16 cellular contexts compared by ENCODE assay signal in genomic region chr9:136557036-136557435, GRCh38. TPM values are rescaled to one million over a fixed set of nuclear protein-coding genes. Genes with fewer than 3 reads are reported as not detected.
DNase-seq lines count a peak whose midpoint lies in the region; ATAC-seq, FAIRE-seq and TF ChIP-seq lines count a peak whose summit lies in the region.
"Had no signal": no experiment of that assay in that cellular context is flagged by ENCODE, and none has a peak within 500 bp of the region (broad histone marks: within the 10 kb centered on the region; RNA-seq: fewer than 3 reads in every experiment).

No MANE protein-coding gene starts in this region.

- no TSS peak for BruUV-seq in PC-9 (replicated peaks; lab: Mats Ljungman, UMichigan)

- H3K14ac ChIP-seq in H1 (ENCODE audit: insufficient read length): no peak overlapping the region

- no peak overlapping the region for H2AFZ ChIP-seq in PC-9
- H2AFZ ChIP-seq in H1 (ENCODE audit: low read length): no peak overlapping the region

- FAIRE-seq in H1 (lab: Jason Lieb, UNC): no peak
- FAIRE-seq: K562 had no signal

- H3F3A ChIP-seq in PC-9 (ENCODE audit: insufficient read depth, low read depth): peaks cover 34% of the 10 kb centered on the region; the same call in 1 of the 2 replicates

- 83% methylated on average over 10 of the region's 10 CpGs; no CpG with 5 or more reads in 1 of the 2 experiments for WGBS in H1 (ENCODE audit: extremely low coverage in 1 of 2, insufficient coverage in 1 of 2, insufficient read length in 1 of 2, insufficient replicate concordance in 2 of 2, low coverage in 1 of 2, low lambda C conversion rate in 2 of 2, missing lambda C conversion rate in 1 of 2), 2 experiments

- DNase-seq in CD14-positive monocyte (ENCODE audit: low spot score): no peak
- no peak for DNase-seq in PC-9
- DNase-seq in H1 (ENCODE audit: low read depth in 1 of 2, low spot score in 2 of 2): no peak
- DNase-seq in NCI-H1694 treated with DMSO at 0.1 percent for 48 hours (lab: John Stamatoyannopoulos, UW): no peak
- DNase-seq in dedifferentiated amniotic fluid mesenchymal stem cell (ENCODE audit: extremely low spot score): no peak
- DNase-seq: ACHN, C1 segment of cervical spinal cord, GF-D8, NCI-H1105, Peyer's patch, SHP77 had no signal

- peaks cover 71% of the 10 kb centered on the region for H3K4me1 Mint-ChIP-seq in CD14-positive monocyte

- 0 out of 2 replicates have a peak overlapping the region, but pooled peaks have one; percentile 18 for H2BK20ac ChIP-seq in H1 (ENCODE audit: low read length)

- H3K9ac ChIP-seq in H1 (replicated peaks in 1 of 4; ENCODE audit: extremely low read depth in 1 of 4, low read depth in 3 of 4, low read length in 3 of 4) (no peak overlapping the region), subcutaneous abdominal adipose tissue (ENCODE audit: low read length in 5 of 5) (no peak overlapping the region)

- no peak for TF ChIP-seq RAD21 in H1 (IDR thresholded peaks at IDR 0.05 in 1 of 2, conservative IDR thresholded peaks at IDR 0.05 in 1 of 2; ENCODE audit: low read depth in 2 of 2, low read length in 2 of 2)

- H3K27me3 Mint-ChIP-seq in CD14-positive monocyte (ENCODE audit: low read depth in 3 of 3): peaks cover 1 to 2% (median 1%) of the 10 kb centered on the region in 3 donors

- no peak overlapping the region for H2BK5ac ChIP-seq in H1 (ENCODE audit: low read depth, low read length)

- H2BK12ac ChIP-seq in H1 (ENCODE audit: low read depth, low read length): no peak overlapping the region

- H4K5ac ChIP-seq in H1 (ENCODE audit: insufficient read length, low read depth, low read length): no peak overlapping the region

- H3K9me2 ChIP-seq in PC-9 (ENCODE audit: insufficient read depth): no peaks in the 10 kb centered on the region

- H3K56ac ChIP-seq in H1 (replicated peaks; ENCODE audit: insufficient read length, low read depth, low read length): no peak overlapping the region

- H3K18ac ChIP-seq in H1 (ENCODE audit: extremely low read depth, low read length): no peak overlapping the region; the same call in 1 of the 2 replicates

- H3K4me3 ChIP-seq in PC-9 (no peak overlapping the region), H1 (ENCODE audit: extremely low read depth in 1 of 4, insufficient read depth in 2 of 4, low read depth in 3 of 4, low read length in 4 of 4) (no peak overlapping the region), subcutaneous abdominal adipose tissue (ENCODE audit: low read depth in 1 of 5, low read length in 5 of 5) (no peak overlapping the region)
- H3K4me3 ChIP-seq: HAP-1, K562, Peyer's patch, SK-N-MC had no signal

- no peak overlapping the region for H3K4me3 Mint-ChIP-seq in CD14-positive monocyte

- H3K23me2 ChIP-seq in H1 (ENCODE audit: low read depth, low read length): no peaks in the 10 kb centered on the region

- H3K4ac ChIP-seq in H1 (replicated peaks; ENCODE audit: insufficient read length, low read depth, low read length): no peak overlapping the region

- TF ChIP-seq CTCF in CD14-positive monocyte (IDR thresholded peaks at IDR 0.05) (no peak), PC-9 (conservative IDR thresholded peaks at IDR 0.05) (no peak), H1 (IDR thresholded peaks at IDR 0.05; ENCODE audit: control extremely low read depth in 1 of 3, insufficient read depth in 1 of 3, low read depth in 1 of 3, low read length in 3 of 3) (no peak)

- no peak overlapping the region for H2BK15ac ChIP-seq in H1 (ENCODE audit: low read length)

- no peak overlapping the region for H3K23ac ChIP-seq in H1 (ENCODE audit: insufficient read length)

- no peak for ATAC-seq in HG02678 (IDR thresholded peaks at IDR 0.05; ENCODE audit: unreplicated experiment)

- H3K79me2 ChIP-seq in PC-9 (ENCODE audit: low read depth) (no peaks in the 10 kb centered on the region), H1 (ENCODE audit: control insufficient read depth in 1 of 2, insufficient read depth in 2 of 2, low read length in 2 of 2) (no peaks in the 10 kb centered on the region)

- H3K36me3 ChIP-seq in PC-9 (ENCODE audit: low read depth) (no peaks in the 10 kb centered on the region), H1 (ENCODE audit: control insufficient read depth in 2 of 4, insufficient read depth in 4 of 4, low read length in 3 of 4) (no peaks in the 10 kb centered on the region), subcutaneous abdominal adipose tissue (ENCODE audit: control insufficient read depth in 5 of 5, insufficient read depth in 5 of 5, low read length in 5 of 5) (no peaks in the 10 kb centered on the region)
- H3K36me3 ChIP-seq: HAP-1, Peyer's patch had no signal

- H2BK120ac ChIP-seq in H1 (replicated peaks; ENCODE audit: low read depth, low read length): no peak overlapping the region

- no peak for TF ChIP-seq EP300 in H1 (IDR thresholded peaks at IDR 0.05; ENCODE audit: borderline replicate concordance in 1 of 2, low read depth in 2 of 2, low read length in 2 of 2)

- H3K4me2 ChIP-seq in PC-9 (peak overlapping the region; percentile 71; the same call in 1 of the 2 replicates), H1 (ENCODE audit: insufficient read depth in 1 of 2, low read depth in 2 of 2, low read length in 2 of 2) (no peak overlapping the region)

- H3K27ac ChIP-seq in PC-9 (peak overlapping the region; percentile 94), H1 (ENCODE audit: low read depth, low read length) (no peak overlapping the region), subcutaneous abdominal adipose tissue (ENCODE audit: low read depth, low read length) (peak overlapping the region; percentile 23)
- H3K27ac ChIP-seq: Peyer's patch, SK-N-MC had no signal

- H3K4me1 ChIP-seq in PC-9 (replicated peaks; ENCODE audit: insufficient read depth) (peaks cover 29% of the 10 kb centered on the region), H1 (replicated peaks in 1 of 4; ENCODE audit: control insufficient read depth in 3 of 4, insufficient read depth in 4 of 4, low read length in 3 of 4) (peaks cover 0 to 11% (median 3%) of the 10 kb centered on the region in 4 experiments; a peak in 3 of 7 replicates), subcutaneous abdominal adipose tissue (ENCODE audit: control insufficient read depth in 5 of 5, insufficient read depth in 5 of 5, low read length in 5 of 5) (peaks cover 6 to 41% (median 26%) of the 10 kb centered on the region in 5 donors)
- H3K4me1 ChIP-seq: HAP-1 had no signal

- H3K27ac Mint-ChIP-seq in CD14-positive monocyte: peak overlapping the region; percentile 60 to 99 (median 96)

- H4K8ac ChIP-seq in H1 (ENCODE audit: extremely low read depth, insufficient read depth, low read length): no peak overlapping the region

- POLR2A ChIA-PET in PC-9 (lab: Charles Lee; ENCODE audit: unreplicated experiment): no interaction called here
- POLR2A ChIA-PET in H1 (lab: Charles Lee; ENCODE audit: partially characterized antibody): interaction anchor here (0.8 to 1.7 kb wide), 4 partner anchors 9 to 16 kb away, joined by 3 to 9 read pairs (median 4); no protein-coding TSS in a partner anchor

- no peaks in the 10 kb centered on the region for H4K20me1 ChIP-seq in PC-9 (ENCODE audit: insufficient read depth)
- H4K20me1 ChIP-seq in H1 (replicated peaks in 1 of 2; ENCODE audit: control insufficient read depth in 1 of 2, insufficient read depth in 2 of 2, low read length in 2 of 2): no peaks in the 10 kb centered on the region

- no peak for TF ChIP-seq POLR2A in H1 (IDR thresholded peaks at IDR 0.05; ENCODE audit: control extremely low read depth in 1 of 2, low read depth in 2 of 2, low read length in 2 of 2)

- no peak overlapping the region for H2AK5ac ChIP-seq in H1 (ENCODE audit: low read depth, low read length)

- H3K27me3 ChIP-seq in PC-9 (ENCODE audit: insufficient read depth, low read depth) (no peaks in the 10 kb centered on the region), H1 (replicated peaks in 1 of 4; ENCODE audit: control insufficient read depth in 3 of 4, extremely low read depth in 1 of 4, insufficient read depth in 3 of 4, low read length in 3 of 4) (peaks cover 0 to 5% (median 0%) of the 10 kb centered on the region in 4 experiments; a peak in 3 of 7 replicates), subcutaneous abdominal adipose tissue (ENCODE audit: control insufficient read depth in 5 of 5, insufficient read depth in 4 of 5, low read length in 5 of 5) (no peaks in the 10 kb centered on the region)
- H3K27me3 ChIP-seq: Peyer's patch had no signal

- H3K9me3 ChIP-seq in PC-9 (ENCODE audit: insufficient read depth, low read depth): peaks cover 8% of the 10 kb centered on the region; the same call in 1 of the 2 replicates
- peaks cover 17 to 18% of the 10 kb centered on the region in 2 experiments for H3K9me3 ChIP-seq in H1 (ENCODE audit: insufficient read depth in 2 of 2, low read depth in 1 of 2, low read length in 1 of 2)
- H3K9me3 ChIP-seq in subcutaneous abdominal adipose tissue (ENCODE audit: control insufficient read depth in 5 of 5, low read length in 5 of 5): peaks cover 0 to 3% (median 0%) of the 10 kb centered on the region in 5 donors

- H3K9me3 Mint-ChIP-seq in CD14-positive monocyte: peaks cover 0 to 10% (median 3%) of the 10 kb centered on the region in 7 donors

- intact Hi-C loops in CD14-positive monocyte (cut with micrococcal nuclease) (no loop called here), PC-9 (cut with micrococcal nuclease; ENCODE audit: unreplicated experiment) (no loop called here)

- H4K91ac ChIP-seq in H1 (replicated peaks; ENCODE audit: insufficient read length, low read length): no peak overlapping the region

- no peaks in the 10 kb centered on the region for H3K79me1 ChIP-seq in H1 (ENCODE audit: low read depth, low read length)

- H3K36me3 Mint-ChIP-seq in CD14-positive monocyte: peaks cover 5 to 12% of the 10 kb centered on the region in 2 donors

- CTCF ChIA-PET in PC-9 (lab: Charles Lee): no interaction called here
- CTCF ChIA-PET in H1 (lab: Charles Lee; ENCODE audit: partially characterized antibody): interaction anchor here (0.7 to 2.3 kb wide), 10 partner anchors 16 to 282 kb away, joined by 3 to 8 read pairs (median 4); no protein-coding TSS in a partner anchor

TF ChIP-seq in H1, 55 proteins besides CTCF, POLR2A, EP300 and RAD21 (continues in another document):
- no peak for TF ChIP-seq TAF7 (optimal IDR thresholded peaks at IDR 0.05; ENCODE audit: borderline replicate concordance, low read depth, low read length)
- no peak for TF ChIP-seq GABPA (IDR thresholded peaks at IDR 0.05; ENCODE audit: borderline replicate concordance, insufficient read depth, low read length)
- TF ChIP-seq ASH2L (IDR thresholded peaks at IDR 0.05; ENCODE audit: low read length): no peak

RNA-seq across cellular contexts. Expression of gene NOTCH1, which starts 11.2 kb away (rescaled TPM):
- polyA plus RNA-seq in CD14-positive monocyte (1 to 10 TPM; 1.4 to 2.2 TPM), H1 (2011; rRNA removed) (6.9 and 19.9 TPM in 2 replicates)
- 39.2 and 51.4 TPM in 2 replicates for total RNA-seq in PC-9 (2021)
- 55.6 and 60.9 TPM in 2 replicates for total RNA-seq in H1 (2021; fragmentation: NEBNext Ultra II Directional; extraction: Animal tissue kit (Norgen Biotek cat#: 25700))
- polyA plus RNA-seq in H1 (2011; cell fraction: cytosol; rRNA removed): 7.3 TPM
- 41.0 TPM for polyA plus RNA-seq in H1 (2011; cell fraction: nucleus; rRNA removed)
- 17.4 to 31.4 TPM (median 28.7 TPM) in 4 replicates for polyA plus RNA-seq in H1 (2012, experiment 1 of 2)
- 20.1 TPM for polyA plus RNA-seq in H1 (2012, experiment 2 of 2)
- 33.5 TPM for polyA plus RNA-seq in H1 (2013, experiment 1 of 2)
- 26.3 TPM for polyA plus RNA-seq in H1 (2013, experiment 2 of 2)
- 12.2 and 13.8 TPM in 2 replicates for polyA minus RNA-seq in H1 (2011; rRNA and poly(A)+ RNA removed)
- 58.8 TPM for polyA minus RNA-seq in H1 (2011; cell fraction: cytosol; rRNA and poly(A)+ RNA removed)
- polyA minus RNA-seq in H1 (2011; cell fraction: nucleus; rRNA and poly(A)+ RNA removed): 41.9 TPM
